In genomic region chr2:98382086-98382485, GRCh38 we compare ENCODE assay signal across 22 cellular contexts. TPM values are rescaled to one million over a fixed set of nuclear protein-coding genes. Genes with fewer than 3 reads are reported as not detected.
"Had no signal": no experiment of that assay in that cellular context is flagged by ENCODE, and none has a peak within 500 bp of the region (broad histone marks: within the 10 kb centered on the region; RNA-seq: fewer than 3 reads in every experiment).

No MANE protein-coding gene starts in this region.

- H3K4me3 ChIP-seq: SJSA1, SK-N-MC had no signal

- DNase-seq: KBM-7, MV-4-11, NCI-H1048, NCI-H1105, NCI-H1417, NCI-H1436 treated with DMSO at 0.1 percent for 48 hours, NCI-H1694, NCI-H187 treated with DMSO at 0.1 percent for 48 hours, NCI-H2029 treated with DMSO at 0.1 percent for 48 hours, NCI-H2107, NCI-H2227 treated with DMSO at 0.1 percent for 48 hours, NCI-H524, NCI-H526 treated with DMSO at 0.1 percent for 48 hours, NCI-H748 treated with DMSO at 0.1 percent for 48 hours, Right ventricle myocardium superior, RPMI8226, SIG-M5 had no signal

- H3K27ac ChIP-seq: SJSA1, SK-N-MC had no signal

- H3K36me3 ChIP-seq: SJSA1 had no signal

- H3K9me3 ChIP-seq: SJSA1 had no signal

- H3K27me3 ChIP-seq: SJSA1 had no signal

RNA-seq across cellular contexts. Expression of gene CNGA3, which starts 35.8 kb away (rescaled TPM):
- total RNA-seq: HT-29, MCF 10A, NCI-H460, Right ventricle myocardium superior, SJSA1 had no signal
